In genomic region chr3:192299921-192300320, GRCh38 we compare ENCODE assay signal across 1 cellular context.
TF ChIP-seq lines count a peak whose summit lies in the region.

No MANE protein-coding gene starts in this region.

TF ChIP-seq in GM23338, 12 proteins besides CTCF, POLR2A, EP300 and RAD21:
- TF ChIP-seq ZNF462 (CRISPR knock-in tag; IDR thresholded peaks at IDR 0.05) (no peak), EZH2phosphoT487 (IDR thresholded peaks at IDR 0.05; ENCODE audit: unreplicated experiment) (no peak), EZH2 (IDR thresholded peaks at IDR 0.05; ENCODE audit: low read depth, unreplicated experiment) (no peak), JUNB (IDR thresholded peaks at IDR 0.05; ENCODE audit: unreplicated experiment) (no peak), STAT1 (IDR thresholded peaks at IDR 0.05; ENCODE audit: unreplicated experiment) (no peak), ZNF331 (CRISPR knock-in tag; IDR thresholded peaks at IDR 0.05; ENCODE audit: low read depth) (no peak), REST (IDR thresholded peaks at IDR 0.05; ENCODE audit: unreplicated experiment) (no peak), NANOG (IDR thresholded peaks at IDR 0.05; ENCODE audit: borderline replicate concordance) (no peak), CREB1 (CRISPR knock-in tag; IDR thresholded peaks at IDR 0.05; ENCODE audit: low read depth) (no peak), ZNF114 (CRISPR knock-in tag; IDR thresholded peaks at IDR 0.05) (no peak), POLR2AphosphoS5 (IDR thresholded peaks at IDR 0.05; ENCODE audit: low read depth) (no peak)
- TF ChIP-seq, protein P1, sequence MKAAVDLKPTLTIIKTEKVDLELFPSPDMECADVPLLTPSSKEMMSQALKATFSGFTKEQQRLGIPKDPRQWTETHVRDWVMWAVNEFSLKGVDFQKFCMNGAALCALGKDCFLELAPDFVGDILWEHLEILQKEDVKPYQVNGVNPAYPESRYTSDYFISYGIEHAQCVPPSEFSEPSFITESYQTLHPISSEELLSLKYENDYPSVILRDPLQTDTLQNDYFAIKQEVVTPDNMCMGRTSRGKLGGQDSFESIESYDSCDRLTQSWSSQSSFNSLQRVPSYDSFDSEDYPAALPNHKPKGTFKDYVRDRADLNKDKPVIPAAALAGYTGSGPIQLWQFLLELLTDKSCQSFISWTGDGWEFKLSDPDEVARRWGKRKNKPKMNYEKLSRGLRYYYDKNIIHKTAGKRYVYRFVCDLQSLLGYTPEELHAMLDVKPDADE (IDR thresholded peaks at IDR 0.05) = no peak
